18 cellular contexts compared by ENCODE assay signal in genomic region chr16:10298416-10298815, GRCh38.
A peak's percentile ranks its signal among the peaks of the same experiment; 100 is the strongest.
DNase-seq lines count a peak whose midpoint lies in the region; ATAC-seq and TF ChIP-seq lines count a peak whose summit lies in the region.
"Had no signal": no experiment of that assay in that cellular context is flagged by ENCODE, and none has a peak within 500 bp of the region (broad histone marks: within the 10 kb centered on the region; RNA-seq: fewer than 3 reads in every experiment).

No MANE protein-coding gene starts in this region.

- H3K4me3 ChIP-seq in GM08714 (ENCODE audit: low read length) (peak overlapping the region; percentile 19; the same call in 1 of the 2 replicates), MM.1S (ENCODE audit: low read length) (no peak overlapping the region), psoas muscle (no peak overlapping the region)
- H3K4me3 ChIP-seq: SJCRH30 had no signal

- peak overlapping the region; percentile 80 for H3K4me2 ChIP-seq in MM.1S (ENCODE audit: low read depth, low read length)

- no peaks in the 10 kb centered on the region for H3K36me3 ChIP-seq in MM.1S (replicated peaks; ENCODE audit: insufficient read depth, low read length)
- H3K36me3 ChIP-seq in psoas muscle (ENCODE audit: insufficient read depth in 1 of 2, low read depth in 1 of 2), result no peaks in the 10 kb centered on the region
- H3K36me3 ChIP-seq: BE2C, SJCRH30 had no signal

- WGBS in psoas muscle, 3 donors, result 53 to 66% (median 58%) methylated on average over 2 of the region's 2 CpGs

- H2AFZ ChIP-seq in MM.1S (ENCODE audit: low read length), result no peak overlapping the region

- H3K27me3 ChIP-seq in MM.1S (replicated peaks; ENCODE audit: insufficient read depth, low read length) (no peaks in the 10 kb centered on the region), psoas muscle (ENCODE audit: insufficient read depth in 3 of 3, low read length in 2 of 3) (no peaks in the 10 kb centered on the region)
- H3K27me3 ChIP-seq: BE2C, SJCRH30 had no signal

- H3K27ac ChIP-seq in MM.1S (ENCODE audit: low read length), result peak overlapping the region; percentile 82; the same call in 1 of the 2 replicates
- no peak overlapping the region for H3K27ac ChIP-seq in psoas muscle
- H3K27ac ChIP-seq: RWPE1, SJCRH30 had no signal

- H3K9me3 ChIP-seq in MM.1S (replicated peaks; ENCODE audit: insufficient read depth, low read length) (no peaks in the 10 kb centered on the region), psoas muscle (no peaks in the 10 kb centered on the region)
- H3K9me3 ChIP-seq: BE2C, SJCRH30 had no signal

- no peaks in the 10 kb centered on the region for H3K9me2 ChIP-seq in MM.1S (replicated peaks; ENCODE audit: insufficient read depth, low read length)

- H3K36me3 Mint-ChIP-seq in activated naive CD8-positive, alpha-beta T cell treated with anti-CD3 and anti-CD28 coated beads, Interleukin-2, amount 50 U/mL, for 24 hours (ENCODE audit: low read depth), result no peaks in the 10 kb centered on the region
- H3K36me3 Mint-ChIP-seq in stimulated activated memory B cell treated with anti-CD40 and anti-IgM and Interleukin-4, amounts not matched to agents 10 μg/mL and 1 μg/mL and 100 μg/mL, for 72 hours, result peaks cover 4% of the 10 kb centered on the region

- intact Hi-C loops in psoas muscle (cut with DNase I), result no loop called here

- H3K27me3 Mint-ChIP-seq in activated naive CD8-positive, alpha-beta T cell treated with anti-CD3 and anti-CD28 coated beads, Interleukin-2, amount 50 U/mL, for 24 hours, result no peaks in the 10 kb centered on the region
- no peaks in the 10 kb centered on the region for H3K27me3 Mint-ChIP-seq in stimulated activated memory B cell treated with anti-CD40 and anti-IgM and Interleukin-4, amounts not matched to agents 10 μg/mL and 1 μg/mL and 100 μg/mL, for 72 hours

- DNase-seq in MM.1S (no peak), psoas muscle (no peak), NCI-H446 (lab: John Stamatoyannopoulos, UW) (no peak)
- no peak for DNase-seq in activated naive CD8-positive, alpha-beta T cell treated with anti-CD3 and anti-CD28 coated beads, Interleukin-2, amount 50 U/mL, for 24 hours
- DNase-seq: BE2C; CD4-positive, alpha-beta memory T cell; DMS79; HFFc6; NCI-H1048; NCI-H1436 treated with DMSO at 0.1 percent for 48 hours; NCI-H2081; NCI-H524; SJCRH30 had no signal

- H3K4me1 ChIP-seq in MM.1S (ENCODE audit: low read length) (peaks cover 19% of the 10 kb centered on the region), psoas muscle (no peaks in the 10 kb centered on the region)
- H3K4me1 ChIP-seq: BE2C, SJCRH30 had no signal

- H3K9ac ChIP-seq in MM.1S (ENCODE audit: low read length), result 0 out of 2 replicates have a peak overlapping the region, but pooled peaks have one; percentile 66

- no peak overlapping the region for H3K4me3 Mint-ChIP-seq in activated naive CD8-positive, alpha-beta T cell treated with anti-CD3 and anti-CD28 coated beads, Interleukin-2, amount 50 U/mL, for 24 hours
- H3K4me3 Mint-ChIP-seq in stimulated activated memory B cell treated with anti-CD40 and anti-IgM and Interleukin-4, amounts not matched to agents 10 μg/mL and 1 μg/mL and 100 μg/mL, for 72 hours, result no peak overlapping the region
- H3K4me3 Mint-ChIP-seq: CD4-positive, alpha-beta memory T cell; HFFc6; T-helper 2 cell treated with Interferon-gamma antibody and Interleukin-4, amounts not matched to agents 5 μg/mL and 100 μg/mL, for 36 hours had no signal

- H3K9me3 Mint-ChIP-seq in activated naive CD8-positive, alpha-beta T cell treated with anti-CD3 and anti-CD28 coated beads, Interleukin-2, amount 50 U/mL, for 24 hours, result peaks cover 6% of the 10 kb centered on the region
- peaks cover 7% of the 10 kb centered on the region for H3K9me3 Mint-ChIP-seq in stimulated activated memory B cell treated with anti-CD40 and anti-IgM and Interleukin-4, amounts not matched to agents 10 μg/mL and 1 μg/mL and 100 μg/mL, for 72 hours

- no peaks in the 10 kb centered on the region for H3K79me2 ChIP-seq in MM.1S (ENCODE audit: low read length)

- H3F3A ChIP-seq in MM.1S (ENCODE audit: insufficient read depth, low read length), result peaks cover 3% of the 10 kb centered on the region

- no peak for ATAC-seq in activated naive CD8-positive, alpha-beta T cell treated with anti-CD3 and anti-CD28 coated beads, Interleukin-2, amount 50 U/mL, for 24 hours
- no peak for ATAC-seq in stimulated activated memory B cell treated with anti-CD40 and anti-IgM and Interleukin-4, amounts not matched to agents 10 μg/mL and 1 μg/mL and 100 μg/mL, for 72 hours
- ATAC-seq in GM19351 (IDR thresholded peaks at IDR 0.05; ENCODE audit: unreplicated experiment) (no peak), psoas muscle (no peak)

- H4K20me1 ChIP-seq in MM.1S (ENCODE audit: insufficient read depth, low read length), result no peaks in the 10 kb centered on the region

- peaks cover 10% of the 10 kb centered on the region for H3K4me1 Mint-ChIP-seq in activated naive CD8-positive, alpha-beta T cell treated with anti-CD3 and anti-CD28 coated beads, Interleukin-2, amount 50 U/mL, for 24 hours
- H3K4me1 Mint-ChIP-seq in stimulated activated memory B cell treated with anti-CD40 and anti-IgM and Interleukin-4, amounts not matched to agents 10 μg/mL and 1 μg/mL and 100 μg/mL, for 72 hours, result peaks cover 42% of the 10 kb centered on the region
- H3K4me1 Mint-ChIP-seq: CD4-positive, alpha-beta memory T cell had no signal

- H3K27ac Mint-ChIP-seq in activated naive CD8-positive, alpha-beta T cell treated with anti-CD3 and anti-CD28 coated beads, Interleukin-2, amount 50 U/mL, for 24 hours, result peak overlapping the region; percentile 11
- H3K27ac Mint-ChIP-seq in stimulated activated memory B cell treated with anti-CD40 and anti-IgM and Interleukin-4, amounts not matched to agents 10 μg/mL and 1 μg/mL and 100 μg/mL, for 72 hours, result peak overlapping the region; percentile 98
- H3K27ac Mint-ChIP-seq: HFFc6; T-helper 2 cell treated with Interferon-gamma antibody and Interleukin-4, amounts not matched to agents 5 μg/mL and 100 μg/mL, for 36 hours had no signal

- no peak for TF ChIP-seq CTCF in MM.1S (IDR thresholded peaks at IDR 0.05; ENCODE audit: low read length)
- TF ChIP-seq CTCF in psoas muscle (IDR thresholded peaks at IDR 0.05), result no peak
